ENCODE assay signal across 1 cellular context in the genomic region with DNA sequence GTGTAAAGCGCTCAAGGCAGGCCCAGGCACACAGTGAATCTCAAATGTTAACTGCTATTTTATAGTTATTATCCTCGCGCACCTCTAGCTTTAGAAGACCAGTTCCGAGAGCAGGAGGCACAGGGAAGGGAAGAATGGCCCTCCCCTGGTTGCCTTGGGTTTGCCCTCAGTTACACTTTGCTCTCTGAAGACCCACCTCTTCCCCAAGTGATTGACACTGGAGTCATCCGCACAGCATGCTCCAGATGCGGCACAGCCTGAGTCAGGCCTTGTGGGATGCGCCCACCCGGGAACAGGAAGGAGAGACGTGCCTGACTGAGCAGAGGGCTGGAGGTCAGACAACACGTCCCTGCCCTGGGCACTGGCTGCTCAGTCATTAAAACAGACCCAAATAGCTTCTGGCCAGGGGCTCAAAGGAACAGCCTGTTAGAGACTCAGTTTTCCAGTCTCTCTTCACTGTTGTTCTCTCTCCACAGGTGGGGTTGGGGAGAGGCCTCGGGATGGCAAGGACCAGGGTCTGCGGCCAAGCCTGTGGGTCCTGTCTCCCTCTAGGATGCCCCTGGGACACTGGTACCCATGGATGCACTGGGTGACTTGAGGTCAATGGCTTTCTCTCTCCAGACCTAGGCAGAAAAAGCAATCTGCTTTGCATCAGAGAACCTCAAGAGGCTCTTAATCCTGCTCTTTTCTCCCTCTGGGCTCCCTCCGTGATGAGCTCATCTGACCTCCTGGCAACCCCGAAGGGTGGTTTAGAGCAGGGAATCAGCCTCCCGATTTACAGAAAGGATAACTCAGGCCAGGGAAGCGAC.
TF ChIP-seq lines count a peak whose summit lies in the region.

No MANE protein-coding gene starts in this region.

TF ChIP-seq in HEK293, 187 proteins besides CTCF, POLR2A, EP300 and RAD21 (continued from another document and continues in another):
- TF ChIP-seq, protein P1, sequence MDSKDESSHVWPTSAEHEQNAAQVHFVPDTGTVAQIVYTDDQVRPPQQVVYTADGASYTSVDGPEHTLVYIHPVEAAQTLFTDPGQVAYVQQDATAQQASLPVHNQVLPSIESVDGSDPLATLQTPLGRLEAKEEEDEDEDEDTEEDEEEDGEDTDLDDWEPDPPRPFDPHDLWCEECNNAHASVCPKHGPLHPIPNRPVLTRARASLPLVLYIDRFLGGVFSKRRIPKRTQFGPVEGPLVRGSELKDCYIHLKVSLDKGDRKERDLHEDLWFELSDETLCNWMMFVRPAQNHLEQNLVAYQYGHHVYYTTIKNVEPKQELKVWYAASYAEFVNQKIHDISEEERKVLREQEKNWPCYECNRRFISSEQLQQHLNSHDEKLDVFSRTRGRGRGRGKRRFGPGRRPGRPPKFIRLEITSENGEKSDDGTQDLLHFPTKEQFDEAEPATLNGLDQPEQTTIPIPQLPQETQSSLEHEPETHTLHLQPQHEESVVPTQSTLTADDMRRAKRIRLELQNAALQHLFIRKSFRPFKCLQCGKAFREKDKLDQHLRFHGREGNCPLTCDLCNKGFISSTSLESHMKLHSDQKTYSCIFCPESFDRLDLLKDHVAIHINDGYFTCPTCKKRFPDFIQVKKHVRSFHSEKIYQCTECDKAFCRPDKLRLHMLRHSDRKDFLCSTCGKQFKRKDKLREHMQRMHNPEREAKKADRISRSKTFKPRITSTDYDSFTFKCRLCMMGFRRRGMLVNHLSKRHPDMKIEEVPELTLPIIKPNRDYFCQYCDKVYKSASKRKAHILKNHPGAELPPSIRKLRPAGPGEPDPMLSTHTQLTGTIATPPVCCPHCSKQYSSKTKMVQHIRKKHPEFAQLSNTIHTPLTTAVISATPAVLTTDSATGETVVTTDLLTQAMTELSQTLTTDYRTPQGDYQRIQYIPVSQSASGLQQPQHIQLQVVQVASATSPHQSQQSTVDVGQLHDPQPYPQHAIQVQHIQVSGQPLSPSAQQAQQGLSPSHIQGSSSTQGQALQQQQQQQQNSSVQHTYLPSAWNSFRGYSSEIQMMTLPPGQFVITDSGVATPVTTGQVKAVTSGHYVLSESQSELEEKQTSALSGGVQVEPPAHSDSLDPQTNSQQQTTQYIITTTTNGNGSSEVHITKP (tag by site-specific recombination; IDR thresholded peaks at IDR 0.05) = peak; percentile 81
- TF ChIP-seq ZNF629 (tag by site-specific recombination; IDR thresholded peaks at IDR 0.05) (no peak), ZFHX2 (tag by site-specific recombination; conservative IDR thresholded peaks at IDR 0.05) (peak; percentile 48), ZNF843 (tag by site-specific recombination; IDR thresholded peaks at IDR 0.05) (no peak), ZNF585B (tag by site-specific recombination; IDR thresholded peaks at IDR 0.05) (no peak), ZNF624 (tag by site-specific recombination; IDR thresholded peaks at IDR 0.05) (no peak), IKZF3 (tag by site-specific recombination; IDR thresholded peaks at IDR 0.05) (peak; percentile 55; the same call in 1 of the 2 replicates), ZNF837 (tag by site-specific recombination; IDR thresholded peaks at IDR 0.05) (no peak), ZNF114 (tag by site-specific recombination; IDR thresholded peaks at IDR 0.05) (no peak), BCL11B (tag by site-specific recombination; IDR thresholded peaks at IDR 0.05; ENCODE audit: low read depth) (no peak), SCRT1 (tag by site-specific recombination; IDR thresholded peaks at IDR 0.05; ENCODE audit: borderline replicate concordance) (peak; percentile 77), ZNF366 (tag by site-specific recombination; conservative IDR thresholded peaks at IDR 0.05) (no peak), GLI4 (tag by site-specific recombination; IDR thresholded peaks at IDR 0.05) (no peak), FEZF1 (tag by site-specific recombination; IDR thresholded peaks at IDR 0.05) (peak; percentile 79), ZNF23 (tag by site-specific recombination; IDR thresholded peaks at IDR 0.05; ENCODE audit: borderline replicate concordance) (no peak), ZNF211 (tag by site-specific recombination; IDR thresholded peaks at IDR 0.05; ENCODE audit: low read depth) (no peak), ZNF112 (tag by site-specific recombination; IDR thresholded peaks at IDR 0.05) (no peak), ZNF341 (tag by site-specific recombination; IDR thresholded peaks at IDR 0.05; ENCODE audit: low read depth) (peak; percentile 72), WT1 (tag by site-specific recombination; IDR thresholded peaks at IDR 0.05) (peak; percentile 9; the same call in 1 of the 2 replicates), ZNF768 (tag by site-specific recombination; IDR thresholded peaks at IDR 0.05) (no peak), GFI1B (tag by site-specific recombination; IDR thresholded peaks at IDR 0.05) (no peak), ZSCAN30 (tag by site-specific recombination; IDR thresholded peaks at IDR 0.05) (no peak), ZNF174 (tag by site-specific recombination; IDR thresholded peaks at IDR 0.05) (no peak), KLF8 (tag by site-specific recombination; IDR thresholded peaks at IDR 0.05) (no peak), PRDM1 (tag by site-specific recombination; IDR thresholded peaks at IDR 0.05) (peak; percentile 66), KLF10 (tag by site-specific recombination; IDR thresholded peaks at IDR 0.05) (no peak), ZNF473 (tag by site-specific recombination; IDR thresholded peaks at IDR 0.05) (no peak), ZBTB1 (tag by site-specific recombination; IDR thresholded peaks at IDR 0.05) (no peak), ZNF654 (tag by site-specific recombination; IDR thresholded peaks at IDR 0.05; ENCODE audit: low read depth) (no peak), ZFP69B (tag by site-specific recombination; IDR thresholded peaks at IDR 0.05) (no peak), SP3 (tag by site-specific recombination; IDR thresholded peaks at IDR 0.05) (peak; percentile 69), YY1 (tag by site-specific recombination; IDR thresholded peaks at IDR 0.05) (no peak), ZNF132 (tag by site-specific recombination; IDR thresholded peaks at IDR 0.05; ENCODE audit: borderline replicate concordance) (no peak), SCRT2 (tag by site-specific recombination; IDR thresholded peaks at IDR 0.05) (peak; percentile 73), ZNF423 (tag by site-specific recombination; IDR thresholded peaks at IDR 0.05) (no peak), ZNF514 (tag by site-specific recombination; IDR thresholded peaks at IDR 0.05) (no peak), ZNF76 (tag by site-specific recombination; IDR thresholded peaks at IDR 0.05; ENCODE audit: borderline replicate concordance, low read depth) (peak; percentile 72; the same call in 1 of the 2 replicates), GLIS2 (tag by site-specific recombination; IDR thresholded peaks at IDR 0.05) (peak; percentile 69), ZEB2 (tag by site-specific recombination; IDR thresholded peaks at IDR 0.05) (0 out of 2 replicates have a peak, but pooled peaks have one; percentile 17), ZNF549 (tag by site-specific recombination; IDR thresholded peaks at IDR 0.05) (no peak), ZBTB20 (tag by site-specific recombination; IDR thresholded peaks at IDR 0.05) (peak; percentile 47; the same call in 1 of the 2 replicates), ZNF394 (tag by site-specific recombination; IDR thresholded peaks at IDR 0.05; ENCODE audit: borderline replicate concordance) (no peak), OSR2 (tag by site-specific recombination; IDR thresholded peaks at IDR 0.05) (no peak), ZSCAN16 (tag by site-specific recombination; IDR thresholded peaks at IDR 0.05) (no peak), ZBTB48 (tag by site-specific recombination; IDR thresholded peaks at IDR 0.05) (no peak), SP7 (tag by site-specific recombination; IDR thresholded peaks at IDR 0.05) (no peak; the same call in 1 of the 2 replicates)
- TF ChIP-seq, protein P2, sequence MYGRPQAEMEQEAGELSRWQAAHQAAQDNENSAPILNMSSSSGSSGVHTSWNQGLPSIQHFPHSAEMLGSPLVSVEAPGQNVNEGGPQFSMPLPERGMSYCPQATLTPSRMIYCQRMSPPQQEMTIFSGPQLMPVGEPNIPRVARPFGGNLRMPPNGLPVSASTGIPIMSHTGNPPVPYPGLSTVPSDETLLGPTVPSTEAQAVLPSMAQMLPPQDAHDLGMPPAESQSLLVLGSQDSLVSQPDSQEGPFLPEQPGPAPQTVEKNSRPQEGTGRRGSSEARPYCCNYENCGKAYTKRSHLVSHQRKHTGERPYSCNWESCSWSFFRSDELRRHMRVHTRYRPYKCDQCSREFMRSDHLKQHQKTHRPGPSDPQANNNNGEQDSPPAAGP (tag by site-specific recombination; IDR thresholded peaks at IDR 0.05) = no peak
- TF ChIP-seq, protein P3, sequence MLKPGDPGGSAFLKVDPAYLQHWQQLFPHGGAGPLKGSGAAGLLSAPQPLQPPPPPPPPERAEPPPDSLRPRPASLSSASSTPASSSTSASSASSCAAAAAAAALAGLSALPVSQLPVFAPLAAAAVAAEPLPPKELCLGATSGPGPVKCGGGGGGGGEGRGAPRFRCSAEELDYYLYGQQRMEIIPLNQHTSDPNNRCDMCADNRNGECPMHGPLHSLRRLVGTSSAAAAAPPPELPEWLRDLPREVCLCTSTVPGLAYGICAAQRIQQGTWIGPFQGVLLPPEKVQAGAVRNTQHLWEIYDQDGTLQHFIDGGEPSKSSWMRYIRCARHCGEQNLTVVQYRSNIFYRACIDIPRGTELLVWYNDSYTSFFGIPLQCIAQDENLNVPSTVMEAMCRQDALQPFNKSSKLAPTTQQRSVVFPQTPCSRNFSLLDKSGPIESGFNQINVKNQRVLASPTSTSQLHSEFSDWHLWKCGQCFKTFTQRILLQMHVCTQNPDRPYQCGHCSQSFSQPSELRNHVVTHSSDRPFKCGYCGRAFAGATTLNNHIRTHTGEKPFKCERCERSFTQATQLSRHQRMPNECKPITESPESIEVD (tag by site-specific recombination; IDR thresholded peaks at IDR 0.05) = no peak
- TF ChIP-seq, protein P4, sequence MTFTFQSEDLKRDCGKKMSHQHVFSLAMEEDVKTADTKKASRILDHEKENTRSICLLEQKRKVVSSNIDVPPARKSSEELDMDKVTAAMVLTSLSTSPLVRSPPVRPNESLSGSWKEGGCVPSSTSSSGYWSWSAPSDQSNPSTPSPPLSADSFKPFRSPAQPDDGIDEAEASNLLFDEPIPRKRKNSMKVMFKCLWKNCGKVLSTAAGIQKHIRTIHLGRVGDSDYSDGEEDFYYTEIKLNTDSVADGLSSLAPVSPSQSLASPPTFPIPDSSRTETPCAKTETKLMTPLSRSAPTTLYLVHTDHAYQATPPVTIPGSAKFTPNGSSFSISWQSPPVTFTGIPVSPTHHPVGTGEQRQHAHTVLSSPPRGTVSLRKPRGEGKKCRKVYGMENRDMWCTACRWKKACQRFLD (tag by site-specific recombination; IDR thresholded peaks at IDR 0.05) = no peak
- TF ChIP-seq, protein P5, sequence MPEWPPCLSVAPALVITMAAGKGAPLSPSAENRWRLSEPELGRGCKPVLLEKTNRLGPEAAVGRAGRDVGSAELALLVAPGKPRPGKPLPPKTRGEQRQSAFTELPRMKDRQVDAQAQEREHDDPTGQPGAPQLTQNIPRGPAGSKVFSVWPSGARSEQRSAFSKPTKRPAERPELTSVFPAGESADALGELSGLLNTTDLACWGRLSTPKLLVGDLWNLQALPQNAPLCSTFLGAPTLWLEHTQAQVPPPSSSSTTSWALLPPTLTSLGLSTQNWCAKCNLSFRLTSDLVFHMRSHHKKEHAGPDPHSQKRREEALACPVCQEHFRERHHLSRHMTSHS (tag by site-specific recombination; IDR thresholded peaks at IDR 0.05) = no peak
- TF ChIP-seq, protein P6, sequence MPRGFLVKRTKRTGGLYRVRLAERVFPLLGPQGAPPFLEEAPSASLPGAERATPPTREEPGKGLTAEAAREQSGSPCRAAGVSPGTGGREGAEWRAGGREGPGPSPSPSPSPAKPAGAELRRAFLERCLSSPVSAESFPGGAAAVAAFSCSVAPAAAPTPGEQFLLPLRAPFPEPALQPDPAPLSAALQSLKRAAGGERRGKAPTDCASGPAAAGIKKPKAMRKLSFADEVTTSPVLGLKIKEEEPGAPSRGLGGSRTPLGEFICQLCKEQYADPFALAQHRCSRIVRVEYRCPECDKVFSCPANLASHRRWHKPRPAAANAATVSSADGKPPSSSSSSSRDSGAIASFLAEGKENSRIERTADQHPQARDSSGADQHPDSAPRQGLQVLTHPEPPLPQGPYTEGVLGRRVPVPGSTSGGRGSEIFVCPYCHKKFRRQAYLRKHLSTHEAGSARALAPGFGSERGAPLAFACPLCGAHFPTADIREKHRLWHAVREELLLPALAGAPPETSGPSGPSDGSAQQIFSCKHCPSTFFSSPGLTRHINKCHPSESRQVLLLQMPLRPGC (tag by site-specific recombination; IDR thresholded peaks at IDR 0.05) = no peak
- TF ChIP-seq, protein P7, sequence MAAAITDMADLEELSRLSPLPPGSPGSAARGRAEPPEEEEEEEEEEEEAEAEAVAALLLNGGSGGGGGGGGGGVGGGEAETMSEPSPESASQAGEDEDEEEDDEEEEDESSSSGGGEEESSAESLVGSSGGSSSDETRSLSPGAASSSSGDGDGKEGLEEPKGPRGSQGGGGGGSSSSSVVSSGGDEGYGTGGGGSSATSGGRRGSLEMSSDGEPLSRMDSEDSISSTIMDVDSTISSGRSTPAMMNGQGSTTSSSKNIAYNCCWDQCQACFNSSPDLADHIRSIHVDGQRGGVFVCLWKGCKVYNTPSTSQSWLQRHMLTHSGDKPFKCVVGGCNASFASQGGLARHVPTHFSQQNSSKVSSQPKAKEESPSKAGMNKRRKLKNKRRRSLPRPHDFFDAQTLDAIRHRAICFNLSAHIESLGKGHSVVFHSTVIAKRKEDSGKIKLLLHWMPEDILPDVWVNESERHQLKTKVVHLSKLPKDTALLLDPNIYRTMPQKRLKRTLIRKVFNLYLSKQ (tag by site-specific recombination; IDR thresholded peaks at IDR 0.05; ENCODE audit: borderline replicate concordance) = no peak
- TF ChIP-seq, protein P8, sequence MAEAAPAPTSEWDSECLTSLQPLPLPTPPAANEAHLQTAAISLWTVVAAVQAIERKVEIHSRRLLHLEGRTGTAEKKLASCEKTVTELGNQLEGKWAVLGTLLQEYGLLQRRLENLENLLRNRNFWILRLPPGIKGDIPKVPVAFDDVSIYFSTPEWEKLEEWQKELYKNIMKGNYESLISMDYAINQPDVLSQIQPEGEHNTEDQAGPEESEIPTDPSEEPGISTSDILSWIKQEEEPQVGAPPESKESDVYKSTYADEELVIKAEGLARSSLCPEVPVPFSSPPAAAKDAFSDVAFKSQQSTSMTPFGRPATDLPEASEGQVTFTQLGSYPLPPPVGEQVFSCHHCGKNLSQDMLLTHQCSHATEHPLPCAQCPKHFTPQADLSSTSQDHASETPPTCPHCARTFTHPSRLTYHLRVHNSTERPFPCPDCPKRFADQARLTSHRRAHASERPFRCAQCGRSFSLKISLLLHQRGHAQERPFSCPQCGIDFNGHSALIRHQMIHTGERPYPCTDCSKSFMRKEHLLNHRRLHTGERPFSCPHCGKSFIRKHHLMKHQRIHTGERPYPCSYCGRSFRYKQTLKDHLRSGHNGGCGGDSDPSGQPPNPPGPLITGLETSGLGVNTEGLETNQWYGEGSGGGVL (tag by site-specific recombination; IDR thresholded peaks at IDR 0.05) = no peak
- TF ChIP-seq, protein P9, sequence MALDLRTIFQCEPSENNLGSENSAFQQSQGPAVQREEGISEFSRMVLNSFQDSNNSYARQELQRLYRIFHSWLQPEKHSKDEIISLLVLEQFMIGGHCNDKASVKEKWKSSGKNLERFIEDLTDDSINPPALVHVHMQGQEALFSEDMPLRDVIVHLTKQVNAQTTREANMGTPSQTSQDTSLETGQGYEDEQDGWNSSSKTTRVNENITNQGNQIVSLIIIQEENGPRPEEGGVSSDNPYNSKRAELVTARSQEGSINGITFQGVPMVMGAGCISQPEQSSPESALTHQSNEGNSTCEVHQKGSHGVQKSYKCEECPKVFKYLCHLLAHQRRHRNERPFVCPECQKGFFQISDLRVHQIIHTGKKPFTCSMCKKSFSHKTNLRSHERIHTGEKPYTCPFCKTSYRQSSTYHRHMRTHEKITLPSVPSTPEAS (tag by site-specific recombination; IDR thresholded peaks at IDR 0.05) = no peak
